Comparison of ENCODE assay signal across 16 cellular contexts in genomic region chr12:29157486-29157946, GRCh38. TPM values are rescaled to one million over a fixed set of nuclear protein-coding genes. Genes with fewer than 3 reads are reported as not detected.
A peak's percentile ranks its signal among the peaks of the same experiment; 100 is the strongest.
DNase-seq lines count a peak whose midpoint lies in the region; ATAC-seq and TF ChIP-seq lines count a peak whose summit lies in the region.
"Had no signal": no experiment of that assay in that cellular context is flagged by ENCODE, and none has a peak within 500 bp of the region (broad histone marks: within the 10 kb centered on the region; RNA-seq: fewer than 3 reads in every experiment).

No MANE protein-coding gene starts in this region.

- H3K4me1 ChIP-seq in right cardiac atrium (ENCODE audit: control insufficient read depth, insufficient read depth, low read length) (peaks cover 8% of the 10 kb centered on the region), right atrium auricular region (peaks cover 0 to 30% of the 10 kb centered on the region in 2 donors), mammary epithelial cell (ENCODE audit: insufficient read depth, low read length) (peaks cover 8% of the 10 kb centered on the region), lower lobe of right lung (peaks cover 40% of the 10 kb centered on the region)

- no peaks in the 10 kb centered on the region for H3K36me3 ChIP-seq in right atrium auricular region
- H3K36me3 ChIP-seq in mammary epithelial cell (ENCODE audit: insufficient read depth, low read length): no peaks in the 10 kb centered on the region
- H3K36me3 ChIP-seq in lower lobe of right lung: no peaks in the 10 kb centered on the region

- no peaks in the 10 kb centered on the region for H4K20me1 ChIP-seq in mammary epithelial cell (ENCODE audit: insufficient read depth, low read length)

- H3K9ac ChIP-seq in mammary epithelial cell (ENCODE audit: insufficient read depth, low read length): no peak overlapping the region

- H3K4me3 ChIP-seq in right cardiac atrium (ENCODE audit: low read length): peak overlapping the region; percentile 31
- H3K4me3 ChIP-seq in right atrium auricular region: no peak overlapping the region
- H3K4me3 ChIP-seq in mammary epithelial cell (replicated peaks in 1 of 3; ENCODE audit: insufficient read depth in 1 of 3, low read depth in 2 of 3, low read length in 3 of 3): no peak overlapping the region
- H3K4me3 ChIP-seq in lower lobe of right lung: peak overlapping the region; percentile 22

- H3K4me2 ChIP-seq in mammary epithelial cell (ENCODE audit: insufficient read depth, low read depth, low read length): peak overlapping the region; percentile 31

- CTCF ChIA-PET in mammary epithelial cell (lab: Charles Lee; ENCODE audit: low non-redundant PET): no interaction called here

- no peak overlapping the region for H2AFZ ChIP-seq in mammary epithelial cell (ENCODE audit: low read depth, low read length)

- 39% methylated on average over 1 of the region's 1 CpG for WGBS in right cardiac atrium
- WGBS in mammary epithelial cell (ENCODE audit: low coverage, missing lambda C conversion rate): 0% methylated on average over 1 of the region's 1 CpG

- dilution Hi-C loops in mammary epithelial cell (cut with HindIII; ENCODE audit: low sequenced_read_pairs): no loop called here

- in situ Hi-C loops in mammary epithelial cell (cut with MboI; ENCODE audit: low sequenced_read_pairs in 2 of 2): no loop called here

- no peak for TF ChIP-seq CTCF in right atrium auricular region (IDR thresholded peaks at IDR 0.05)
- TF ChIP-seq CTCF in mammary epithelial cell (conservative IDR thresholded peaks at IDR 0.05 in 1 of 2, IDR thresholded peaks at IDR 0.05 in 1 of 2; ENCODE audit: extremely low read depth in 1 of 2, insufficient read depth in 1 of 2, low read depth in 1 of 2, low read length in 2 of 2): no peak
- no peak for TF ChIP-seq CTCF in lower lobe of right lung (IDR thresholded peaks at IDR 0.05)

- H3K27me3 ChIP-seq in right cardiac atrium (ENCODE audit: control insufficient read depth, insufficient read depth) (no peaks in the 10 kb centered on the region), right atrium auricular region (no peaks in the 10 kb centered on the region), mammary epithelial cell (ENCODE audit: insufficient read depth, low read length) (no peaks in the 10 kb centered on the region), lower lobe of right lung (ENCODE audit: low read depth) (no peaks in the 10 kb centered on the region)

- no peaks in the 10 kb centered on the region for H3K79me2 ChIP-seq in mammary epithelial cell (ENCODE audit: insufficient read depth, low read length)

- intact Hi-C loops in right cardiac atrium (cut with DNase I): no loop called here
- intact Hi-C loops in mammary epithelial cell (cut with micrococcal nuclease): no loop called here
- intact Hi-C loops in lower lobe of right lung (cut with DNase I): no loop called here

- no peak for ATAC-seq in right cardiac atrium
- ATAC-seq in lower lobe of right lung: no peak
- ATAC-seq in GM19023 (IDR thresholded peaks at IDR 0.05; ENCODE audit: unreplicated experiment): no peak
- ATAC-seq in GM18502 (IDR thresholded peaks at IDR 0.05; ENCODE audit: poor library complexity, unreplicated experiment): no peak
- ATAC-seq: activated naive CD8-positive, alpha-beta T cell treated with anti-CD3 and anti-CD28 coated beads, Interleukin-2, amount 50 U/mL, for 24 hours; HepG2 had no signal

- BruUV-seq in mammary epithelial cell (replicated peaks; lab: Mats Ljungman, UMichigan): no TSS peak

- DNase-seq in right cardiac atrium: no peak
- no peak for DNase-seq in right atrium auricular region (ENCODE audit: low spot score)
- peak; percentile 8 for DNase-seq in mammary epithelial cell
- no peak for DNase-seq in lower lobe of right lung
- no peak for DNase-seq in superior temporal gyrus (ENCODE audit: extremely low spot score)
- DNase-seq in GM19240 (ENCODE audit: insufficient read length, low spot score): no peak
- DNase-seq: activated naive CD8-positive, alpha-beta T cell treated with anti-CD3 and anti-CD28 coated beads, Interleukin-2, amount 50 U/mL, for 24 hours; activated T-cell treated with anti-CD3 and anti-CD28 coated beads, Interleukin-2, amount 50 U/mL, for 1 hour; effector CD4-positive, alpha-beta T cell; left cardiac atrium; naive thymus-derived CD4-positive, alpha-beta T cell; NCI-H1092 treated with DMSO at 0.1 percent for 48 hours; SW 1271 had no signal

- H3K9me3 ChIP-seq in right cardiac atrium (ENCODE audit: control insufficient read depth, low read length): no peaks in the 10 kb centered on the region
- H3K9me3 ChIP-seq in right atrium auricular region: no peaks in the 10 kb centered on the region
- no peaks in the 10 kb centered on the region for H3K9me3 ChIP-seq in mammary epithelial cell (replicated peaks; ENCODE audit: insufficient read depth, low read length)
- no peaks in the 10 kb centered on the region for H3K9me3 ChIP-seq in lower lobe of right lung

- H3K27ac ChIP-seq in right cardiac atrium (ENCODE audit: low read length) (no peak overlapping the region), right atrium auricular region (peak overlapping the region in 1 of 2 donors; percentile 40), mammary epithelial cell (ENCODE audit: insufficient read depth, low read depth, low read length) (no peak overlapping the region), lower lobe of right lung (peak overlapping the region; percentile 34)

RNA-seq across cellular contexts. Expression of gene FAR2, which starts 8.4 kb away (rescaled TPM):
- total RNA-seq in right cardiac atrium (1 to 10 TPM; 4.0 to 9.7 (median 5.7) TPM), right atrium auricular region (1 to 10 TPM; 3.0 to 10.0 TPM), mammary epithelial cell (1 to 10 TPM; 4.0 to 8.9 TPM), lower lobe of right lung (23.7 TPM)
- polyA plus RNA-seq in right cardiac atrium (2.5 TPM), mammary epithelial cell (9.4 TPM)
- polyA minus RNA-seq in mammary epithelial cell: 20.0 TPM
- total RNA-seq: HepG2 had no signal
- polyA plus RNA-seq: HepG2 had no signal

Comparison
In these comparisons a context has a peak if more than half of its experiments do, and no peak if none do; other contexts are left out.
1. H3K4me3 ChIP-seq: peak in right cardiac atrium (single experiment) and lower lobe of right lung (single experiment); none in right atrium auricular region (0 of 2) and mammary epithelial cell (0 of 3).